In genomic region chr1:154998818-154999650, GRCh38 we compare ENCODE assay signal across 1 cellular context.
TF ChIP-seq lines count a peak whose summit lies in the region.

No MANE protein-coding gene starts in this region.

TF ChIP-seq in K562, 482 proteins besides CTCF, POLR2A, EP300 and RAD21 (continued from another document and continues in another):
- TF ChIP-seq RERE (CRISPR knock-in tag; IDR thresholded peaks at IDR 0.05; ENCODE audit: borderline replicate concordance), result no peak
- TF ChIP-seq STAT5B (CRISPR knock-in tag; IDR thresholded peaks at IDR 0.05), result no peak
- no peak for TF ChIP-seq ATF3 (IDR thresholded peaks at IDR 0.05)
- no peak for TF ChIP-seq ATF3 (CRISPR knock-in tag; conservative IDR thresholded peaks at IDR 0.05)
- no peak for TF ChIP-seq ID3 (CRISPR knock-in tag; IDR thresholded peaks at IDR 0.05)
- TF ChIP-seq ID3 (tag; IDR thresholded peaks at IDR 0.05), result peak; percentile 71; the same call in 1 of the 2 replicates
- TF ChIP-seq FOXO4 (CRISPR knock-in tag; IDR thresholded peaks at IDR 0.05), result no peak
- no peak for TF ChIP-seq HNRNPH1 (optimal IDR thresholded peaks at IDR 0.05; ENCODE audit: low read depth, low read length)
- TF ChIP-seq STAT5A (IDR thresholded peaks at IDR 0.05; ENCODE audit: borderline replicate concordance, low read length), result no peak
- no peak for TF ChIP-seq ZNF133 (CRISPR knock-in tag; IDR thresholded peaks at IDR 0.05)
- TF ChIP-seq DIDO1 (tag; IDR thresholded peaks at IDR 0.05; ENCODE audit: low read depth), result no peak
- TF ChIP-seq KLF6 (CRISPR knock-in tag; IDR thresholded peaks at IDR 0.05; ENCODE audit: borderline replicate concordance), result no peak
- TF ChIP-seq CEBPG (CRISPR knock-in tag; IDR thresholded peaks at IDR 0.05), result no peak
- no peak for TF ChIP-seq CEBPG (tag; conservative IDR thresholded peaks at IDR 0.05 in 1 of 2, IDR thresholded peaks at IDR 0.05 in 1 of 2)
- TF ChIP-seq ZNF511 (CRISPR knock-in tag; IDR thresholded peaks at IDR 0.05), result no peak
- 0 out of 2 replicates have a peak, but pooled peaks have one; percentile 59 for TF ChIP-seq KDM2B (CRISPR knock-in tag; IDR thresholded peaks at IDR 0.05)
- TF ChIP-seq MEF2D (tag; conservative IDR thresholded peaks at IDR 0.05; ENCODE audit: low read depth), result peak; percentile 62; the same call in 1 of the 2 replicates
- no peak for TF ChIP-seq SRSF7 (optimal IDR thresholded peaks at IDR 0.05; ENCODE audit: low read depth, low read length)
- no peak for TF ChIP-seq ZNF384 (IDR thresholded peaks at IDR 0.05; ENCODE audit: low read depth, low read length)
- TF ChIP-seq BHLHE40 (IDR thresholded peaks at IDR 0.05; ENCODE audit: low read length), result peak; percentile 31; the same call in 1 of the 2 replicates
- TF ChIP-seq NCOA4 (IDR thresholded peaks at IDR 0.05; ENCODE audit: partially characterized antibody), result no peak
- no peak for TF ChIP-seq ZNF197 (CRISPR knock-in tag; IDR thresholded peaks at IDR 0.05; ENCODE audit: low read depth)
- TF ChIP-seq NCOR1 (IDR thresholded peaks at IDR 0.05), result 0 out of 2 replicates have a peak, but pooled peaks have one; percentile 28
- TF ChIP-seq ZNF239 (CRISPR knock-in tag; IDR thresholded peaks at IDR 0.05), result no peak
- TF ChIP-seq POLR2G (IDR thresholded peaks at IDR 0.05; ENCODE audit: low read depth, low read length), result peak; percentile 69
- TF ChIP-seq BCOR (IDR thresholded peaks at IDR 0.05), result 0 out of 2 replicates have a peak, but pooled peaks have one; percentile 9
- no peak for TF ChIP-seq ZNF518B (CRISPR knock-in tag; IDR thresholded peaks at IDR 0.05)
- no peak for TF ChIP-seq TSHZ1 (CRISPR knock-in tag; IDR thresholded peaks at IDR 0.05)
- no peak for TF ChIP-seq ZNF668 (CRISPR knock-in tag; IDR thresholded peaks at IDR 0.05)
- no peak for TF ChIP-seq FOXA3 (CRISPR knock-in tag; conservative IDR thresholded peaks at IDR 0.05 in 1 of 2, IDR thresholded peaks at IDR 0.05 in 1 of 2)
- TF ChIP-seq HMG20A (CRISPR knock-in tag; conservative IDR thresholded peaks at IDR 0.05), result no peak
- peak; percentile 61; the same call in 1 of the 2 replicates for TF ChIP-seq FOXK1 (CRISPR knock-in tag; IDR thresholded peaks at IDR 0.05; ENCODE audit: borderline replicate concordance)
- peak; percentile 87; the same call in 1 of the 2 replicates for TF ChIP-seq ZBTB7A (IDR thresholded peaks at IDR 0.05; ENCODE audit: borderline replicate concordance, control insufficient read depth, low read depth, low read length)
- no peak for TF ChIP-seq TCF7 (IDR thresholded peaks at IDR 0.05; ENCODE audit: borderline replicate concordance)
- TF ChIP-seq TFE3 (CRISPR knock-in tag; IDR thresholded peaks at IDR 0.05), result no peak
- TF ChIP-seq DPF2 (IDR thresholded peaks at IDR 0.05), result peak; percentile 43
- TF ChIP-seq GABPB1 (CRISPR knock-in tag; IDR thresholded peaks at IDR 0.05), result no peak; the same call in 1 of the 2 replicates
- no peak for TF ChIP-seq ZC3H8 (IDR thresholded peaks at IDR 0.05)
- peak; percentile 60 for TF ChIP-seq NEUROD1 (IDR thresholded peaks at IDR 0.05; ENCODE audit: borderline replicate concordance, low read depth, low read length, partially characterized antibody)
- no peak for TF ChIP-seq ZNF408 (CRISPR knock-in tag; IDR thresholded peaks at IDR 0.05; ENCODE audit: low read depth)
- TF ChIP-seq CBX3 (IDR thresholded peaks at IDR 0.05; ENCODE audit: borderline replicate concordance in 1 of 2, low read length in 2 of 2), result no peak
- no peak for TF ChIP-seq TCFL5 (CRISPR knock-in tag; conservative IDR thresholded peaks at IDR 0.05)
- TF ChIP-seq PPARD (CRISPR knock-in tag; IDR thresholded peaks at IDR 0.05), result no peak
- TF ChIP-seq DDX20 (tag; IDR thresholded peaks at IDR 0.05; ENCODE audit: low read depth), result no peak
- TF ChIP-seq ZFP36 (IDR thresholded peaks at IDR 0.05; ENCODE audit: low read depth, low read length, partially characterized antibody), result peak; percentile 6
- TF ChIP-seq MCM5 (IDR thresholded peaks at IDR 0.05; ENCODE audit: low read depth), result no peak
- no peak for TF ChIP-seq RBM15 (IDR thresholded peaks at IDR 0.05; ENCODE audit: insufficient read depth, low read length)
- TF ChIP-seq NR3C1 (CRISPR knock-in tag; IDR thresholded peaks at IDR 0.05), result no peak
- no peak for TF ChIP-seq NELFE (IDR thresholded peaks at IDR 0.05; ENCODE audit: insufficient read depth, insufficient read length)
- no peak for TF ChIP-seq MYBL2 (IDR thresholded peaks at IDR 0.05; ENCODE audit: low read depth)
- no peak for TF ChIP-seq MYBL2 (CRISPR knock-in tag; IDR thresholded peaks at IDR 0.05; ENCODE audit: borderline replicate concordance)
- TF ChIP-seq NR2C2 (CRISPR knock-in tag; IDR thresholded peaks at IDR 0.05), result no peak
- peak; percentile 44; the same call in 1 of the 2 replicates for TF ChIP-seq NR2C2 (tag; IDR thresholded peaks at IDR 0.05)
- no peak for TF ChIP-seq CHD2 (IDR thresholded peaks at IDR 0.05; ENCODE audit: low read depth, low read length)
- TF ChIP-seq SUPT5H (IDR thresholded peaks at IDR 0.05), result no peak
- TF ChIP-seq RBM22 (IDR thresholded peaks at IDR 0.05; ENCODE audit: low read depth, low read length, poor library complexity, severe bottlenecking), result no peak
- TF ChIP-seq CBFA2T3 (IDR thresholded peaks at IDR 0.05), result no peak
- TF ChIP-seq PTTG1 (tag; IDR thresholded peaks at IDR 0.05; ENCODE audit: low read depth), result no peak
